29 cellular contexts compared by ENCODE assay signal in the genomic region with DNA sequence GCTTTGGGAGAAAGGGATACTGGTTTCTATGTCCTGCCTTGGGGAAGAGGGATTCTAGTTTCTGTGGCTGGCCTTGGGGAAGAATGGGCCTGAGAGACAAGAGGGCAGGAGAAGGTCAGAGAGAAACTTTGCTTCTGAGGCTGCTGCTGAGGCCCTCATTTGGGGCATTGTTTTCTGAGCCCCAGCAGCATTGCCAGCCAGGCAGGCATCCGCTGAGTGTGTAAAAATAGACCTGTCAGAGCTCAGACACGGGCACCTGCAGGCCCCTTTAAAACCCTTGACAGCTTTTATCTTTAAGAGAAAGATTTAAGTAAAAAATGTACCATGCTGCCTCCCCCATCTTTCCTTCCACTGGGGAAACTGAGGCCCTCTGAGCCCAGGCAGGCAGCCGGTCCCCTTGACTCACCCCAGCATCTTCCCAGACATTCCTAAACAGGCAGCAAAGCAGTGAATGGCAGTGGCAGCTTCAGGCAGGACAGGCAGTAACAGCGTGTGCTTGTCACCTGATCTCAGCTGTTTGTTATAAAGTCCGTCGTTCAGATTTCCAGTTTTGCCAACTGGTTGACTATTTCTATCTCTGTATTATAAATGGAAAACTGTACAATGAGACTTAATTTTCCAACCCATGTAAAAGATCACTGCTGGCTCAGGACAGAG. TPM values are rescaled to one million over a fixed set of nuclear protein-coding genes. Genes with fewer than 3 reads are reported as not detected.
DNase-seq lines count a peak whose midpoint lies in the region; ATAC-seq, FAIRE-seq and TF ChIP-seq lines count a peak whose summit lies in the region.
"Had no signal": no experiment of that assay in that cellular context is flagged by ENCODE, and none has a peak within 500 bp of the region (broad histone marks: within the 10 kb centered on the region; RNA-seq: fewer than 3 reads in every experiment).

No MANE protein-coding gene starts in this region.

- intact Hi-C loops in HepG2 (cut with micrococcal nuclease; ENCODE audit: unreplicated experiment) (loop anchor here (5.0 kb wide), 1 partner anchor 173 kb away; no protein-coding TSS in a partner anchor), aorta (cut with DNase I) (loop anchor here (5.0 kb wide), 1 partner anchor 233 kb away; no protein-coding TSS in a partner anchor)

- no peak overlapping the region for H3K4me3 Mint-ChIP-seq in nephron progenitor cell
- H3K4me3 Mint-ChIP-seq: activated CD4-positive, alpha-beta T cell treated with anti-CD3 and anti-CD28 coated beads, Interleukin-2, amount 10 ng/mL, durations not matched to agents 7 days and 5 days; activated T-cell treated with anti-CD3 and anti-CD28 coated beads, Interleukin-2, amount 50 U/mL, for 72 hours; central memory CD8-positive, alpha-beta T cell; mesothelial cell of epicardium; natural killer cell treated with Interleukin-12 subunit alpha and Interleukin-12 subunit beta and Interleukin-15 and Interleukin-18, amount 100 ng/mL, for 72 hours had no signal

- TF ChIP-seq EP300 in HepG2 (IDR thresholded peaks at IDR 0.05; ENCODE audit: low read depth in 2 of 2, low read length in 2 of 2) (no peak), HepG2 (CRISPR knock-in tag; IDR thresholded peaks at IDR 0.05; ENCODE audit: borderline replicate concordance) (no peak)

- H3K27ac Mint-ChIP-seq in nephron progenitor cell = peak overlapping the region; percentile 30
- H3K27ac Mint-ChIP-seq: activated CD4-positive, alpha-beta T cell treated with anti-CD3 and anti-CD28 coated beads, Interleukin-2, amount 10 ng/mL, durations not matched to agents 7 days and 5 days; activated T-cell treated with anti-CD3 and anti-CD28 coated beads, Interleukin-2, amount 50 U/mL, for 72 hours; mesothelial cell of epicardium; natural killer cell treated with Interleukin-12 subunit alpha and Interleukin-12 subunit beta and Interleukin-15 and Interleukin-18, amount 100 ng/mL, for 72 hours had no signal

- no peak for FAIRE-seq in HepG2 (lab: Jason Lieb, UNC)
- FAIRE-seq: endothelial cell of umbilical vein, H54 had no signal

- POLR2A ChIA-PET in HepG2 (lab: Yijun Ruan, JAX) = no interaction called here

- no peaks in the 10 kb centered on the region for H3K79me2 ChIP-seq in HepG2 (ENCODE audit: insufficient read depth, low read length)
- H3K79me2 ChIP-seq in GM23248 (ENCODE audit: insufficient read depth) = no peaks in the 10 kb centered on the region

- H2AFZ ChIP-seq in HepG2 (ENCODE audit: low read length) = no peak overlapping the region
- H2AFZ ChIP-seq in GM23248 = no peak overlapping the region

- BruUV-seq in HepG2 (replicated peaks; lab: Mats Ljungman, UMichigan) = no TSS peak

- CTCF ChIA-PET in HepG2 (lab: Yijun Ruan, JAX; ENCODE audit: low intra/inter-chr PET ratio, low total read pairs) = interaction anchor here (6.2 kb wide), 1 partner anchor 58 kb away, joined by 109 read pairs; no protein-coding TSS in a partner anchor

- in situ Hi-C loops in HepG2 (cut with HindIII; ENCODE audit: extremely low pct_ligation_motif_present, low pct_unique_long_range_greater_than_20kb) = loop anchor here (5.0 kb wide), 1 partner anchor 58 kb away; no protein-coding TSS in a partner anchor
- in situ Hi-C loops in GM23248 (cut with MboI) = no loop called here

- no peaks in the 10 kb centered on the region for H3K36me3 Mint-ChIP-seq in nephron progenitor cell (ENCODE audit: low read depth)
- H3K36me3 Mint-ChIP-seq: mesothelial cell of epicardium; natural killer cell treated with Interleukin-12 subunit alpha and Interleukin-12 subunit beta and Interleukin-15 and Interleukin-18, amount 100 ng/mL, for 72 hours had no signal

- no peaks in the 10 kb centered on the region for H3K9me2 ChIP-seq in GM23248 (ENCODE audit: insufficient read depth)

- no peaks in the 10 kb centered on the region for H3K9me3 ChIP-seq in liver (ENCODE audit: control insufficient read depth in 4 of 4, low read length in 3 of 4)
- no peaks in the 10 kb centered on the region for H3K9me3 ChIP-seq in HepG2 (ENCODE audit: low read length)
- H3K9me3 ChIP-seq in cardiac muscle cell (ENCODE audit: low read depth) = no peaks in the 10 kb centered on the region
- no peaks in the 10 kb centered on the region for H3K9me3 ChIP-seq in aorta (ENCODE audit: control insufficient read depth, low read length)
- H3K9me3 ChIP-seq in GM23248 (ENCODE audit: low read depth) = no peaks in the 10 kb centered on the region
- H3K9me3 ChIP-seq: BE2C, Caco-2, upper lobe of left lung had no signal

- peaks cover 30% of the 10 kb centered on the region for H3K4me1 Mint-ChIP-seq in nephron progenitor cell
- H3K4me1 Mint-ChIP-seq: activated CD4-positive, alpha-beta T cell treated with anti-CD3 and anti-CD28 coated beads, Interleukin-2, amount 10 ng/mL, durations not matched to agents 7 days and 5 days; central memory CD8-positive, alpha-beta T cell had no signal

- no peaks in the 10 kb centered on the region for H4K20me1 ChIP-seq in HepG2 (ENCODE audit: insufficient read depth, low read length)
- H4K20me1 ChIP-seq in GM23248 (ENCODE audit: insufficient read depth) = no peaks in the 10 kb centered on the region

- no peak for TF ChIP-seq POLR2A in HepG2 (IDR thresholded peaks at IDR 0.05; ENCODE audit: insufficient read depth in 1 of 2, low read depth in 2 of 2, low read length in 2 of 2)

- H3K4me1 ChIP-seq in liver (ENCODE audit: control insufficient read depth in 4 of 4, insufficient read depth in 4 of 4, low read length in 3 of 4) = peaks cover 2 to 39% (median 26%) of the 10 kb centered on the region in 4 donors
- peaks cover 11% of the 10 kb centered on the region for H3K4me1 ChIP-seq in HepG2 (ENCODE audit: insufficient read depth, low read length)
- peaks cover 34% of the 10 kb centered on the region for H3K4me1 ChIP-seq in cardiac muscle cell (ENCODE audit: low read depth)
- no peaks in the 10 kb centered on the region for H3K4me1 ChIP-seq in aorta (ENCODE audit: control insufficient read depth in 1 of 2, insufficient read depth in 2 of 2, low read length in 2 of 2)
- H3K4me1 ChIP-seq in GM23248 (ENCODE audit: insufficient read depth) = no peaks in the 10 kb centered on the region
- H3K4me1 ChIP-seq: BE2C, Caco-2 had no signal

- peak overlapping the region; percentile 82 for H3K27ac ChIP-seq in liver (ENCODE audit: low read depth in 1 of 2, low read length in 2 of 2)
- no peak overlapping the region for H3K27ac ChIP-seq in HepG2 (ENCODE audit: extremely low read length, insufficient read depth, low read length)
- H3K27ac ChIP-seq in cardiac muscle cell = peak overlapping the region; percentile 94
- H3K27ac ChIP-seq in aorta (ENCODE audit: low read depth in 1 of 2, low read length in 2 of 2) = no peak overlapping the region
- H3K27ac ChIP-seq in GM23248 = no peak overlapping the region
- H3K27ac ChIP-seq: skin epidermis, upper lobe of left lung had no signal

- H3K27me3 Mint-ChIP-seq in nephron progenitor cell (ENCODE audit: low read depth, poor library complexity) = peaks cover 31% of the 10 kb centered on the region

- H3K4me2 ChIP-seq in HepG2 (ENCODE audit: low read depth, low read length) (no peak overlapping the region), GM23248 (ENCODE audit: unreplicated experiment) (no peak overlapping the region)

- TF ChIP-seq CTCF in liver (IDR thresholded peaks at IDR 0.05; ENCODE audit: low read depth, low read length, missing input control) = no peak
- no peak for TF ChIP-seq CTCF in HepG2 (CRISPR knock-in tag; IDR thresholded peaks at IDR 0.05)
- no peak for TF ChIP-seq CTCF in cardiac muscle cell (IDR thresholded peaks at IDR 0.05; ENCODE audit: low read depth, low read length)
- no peak for TF ChIP-seq CTCF in nephron progenitor cell (IDR thresholded peaks at IDR 0.05)

- H3K4me3 ChIP-seq in liver (ENCODE audit: low read depth in 1 of 3, low read length in 3 of 3) (no peak overlapping the region), HepG2 (replicated peaks in 1 of 3; ENCODE audit: insufficient read depth in 1 of 3, low read depth in 2 of 3, low read length in 3 of 3) (no peak overlapping the region), cardiac muscle cell (no peak overlapping the region), aorta (ENCODE audit: low read length in 2 of 2) (no peak overlapping the region), GM23248 (no peak overlapping the region)
- H3K4me3 ChIP-seq: skin epidermis, upper lobe of left lung had no signal

- H3F3A ChIP-seq in GM23248 (ENCODE audit: insufficient read depth) = peaks cover 7% of the 10 kb centered on the region; the same call in 1 of the 2 replicates

- H3K9ac ChIP-seq in liver (ENCODE audit: low read depth in 1 of 2, low read length in 2 of 2) = peak overlapping the region in 1 of 2 donors; percentile 30
- no peak overlapping the region for H3K9ac ChIP-seq in HepG2 (ENCODE audit: insufficient read depth, low read depth, low read length)
- H3K9ac ChIP-seq in GM23248 = no peak overlapping the region

- H3K9me3 Mint-ChIP-seq in nephron progenitor cell = no peaks in the 10 kb centered on the region
- H3K9me3 Mint-ChIP-seq: activated CD4-positive, alpha-beta T cell treated with anti-CD3 and anti-CD28 coated beads, Interleukin-2, amount 10 ng/mL, durations not matched to agents 7 days and 5 days; activated T-cell treated with anti-CD3 and anti-CD28 coated beads, Interleukin-2, amount 50 U/mL, for 72 hours; central memory CD8-positive, alpha-beta T cell; mesothelial cell of epicardium; natural killer cell treated with Interleukin-12 subunit alpha and Interleukin-12 subunit beta and Interleukin-15 and Interleukin-18, amount 100 ng/mL, for 72 hours had no signal

- ATAC-seq in HepG2 = no peak
- ATAC-seq in HG03135 (IDR thresholded peaks at IDR 0.05; ENCODE audit: unreplicated experiment) = no peak
- no peak for ATAC-seq in aorta (ENCODE audit: low FRiP score)
- ATAC-seq: activated T-cell treated with anti-CD3 and anti-CD28 coated beads, Interleukin-2, amount 50 U/mL, for 72 hours; left colon; natural killer cell treated with Interleukin-12 subunit alpha and Interleukin-12 subunit beta and Interleukin-15 and Interleukin-18, amount 100 ng/mL, for 72 hours had no signal

- DNase-seq in HepG2 (ENCODE audit: low spot score) (no peak), cardiac muscle cell (ENCODE audit: low read depth in 1 of 2, low spot score in 1 of 2) (peak in 1 of 2 donors; percentile 75), nephron progenitor cell (no peak), aorta (no peak), COLO829 (ENCODE audit: low spot score) (no peak), GM23248 (no peak)
- DNase-seq: activated CD4-positive, alpha-beta T cell treated with anti-CD3 and anti-CD28 coated beads, Interleukin-2, amount 10 ng/mL, durations not matched to agents 7 days and 5 days; activated naive CD4-positive, alpha-beta T cell treated with anti-CD3 and anti-CD28 coated beads, Interleukin-2, amount 50 U/mL, for 16 hours; activated T-cell treated with anti-CD3 and anti-CD28 coated beads, Interleukin-2, amount 50 U/mL, for 72 hours; anterior cingulate cortex; BE2C; Caco-2; Karpas-422; left colon; NCI-H187; NCI-H526; upper lobe of left lung had no signal

- TF ChIP-seq RAD21 in liver (IDR thresholded peaks at IDR 0.05) (no peak), HepG2 (CRISPR knock-in tag; IDR thresholded peaks at IDR 0.05) (no peak)

- H3K36me3 ChIP-seq in liver (ENCODE audit: control insufficient read depth in 4 of 4, insufficient read depth in 3 of 4, low read depth in 1 of 4, low read length in 3 of 4) (peaks cover 0 to 2% (median 0%) of the 10 kb centered on the region in 4 donors), HepG2 (replicated peaks in 1 of 2; ENCODE audit: control insufficient read depth in 1 of 2, insufficient read depth in 2 of 2, low read length in 2 of 2) (no peaks in the 10 kb centered on the region), cardiac muscle cell (no peaks in the 10 kb centered on the region), aorta (ENCODE audit: control insufficient read depth in 1 of 2, insufficient read depth in 2 of 2, low read length in 1 of 2) (no peaks in the 10 kb centered on the region), GM23248 (ENCODE audit: low read depth) (no peaks in the 10 kb centered on the region)
- H3K36me3 ChIP-seq: BE2C had no signal

- H3K27me3 ChIP-seq in liver (ENCODE audit: control insufficient read depth in 4 of 4, insufficient read depth in 4 of 4, low read length in 3 of 4) (no peaks in the 10 kb centered on the region), HepG2 (ENCODE audit: control insufficient read depth in 1 of 2, insufficient read depth in 2 of 2, low read length in 2 of 2) (peaks cover 7 to 51% of the 10 kb centered on the region in 2 experiments; a peak in 3 of 5 replicates), cardiac muscle cell (no peaks in the 10 kb centered on the region), aorta (ENCODE audit: control insufficient read depth in 1 of 2, insufficient read depth in 2 of 2, low read length in 1 of 2) (no peaks in the 10 kb centered on the region), GM23248 (replicated peaks; ENCODE audit: insufficient read depth) (no peaks in the 10 kb centered on the region)
- H3K27me3 ChIP-seq: BE2C, upper lobe of left lung had no signal

- 57% methylated on average over 6 of the region's 6 CpGs for WGBS in liver
- WGBS in HepG2 (ENCODE audit: low lambda C conversion rate) = 28% methylated on average over 6 of the region's 6 CpGs
- 73 to 76% methylated on average over 6 of the region's 6 CpGs for WGBS in aorta, 2 donors
- WGBS in GM23248 (ENCODE audit: low coverage in 1 of 2, low lambda C conversion rate in 2 of 2, missing lambda C conversion rate in 2 of 2), 2 experiments = 79 to 82% methylated on average over 6 of the region's 6 CpGs

RNA-seq across cellular contexts. Expression of a gene that starts 27.6 kb away (rescaled TPM):
- total RNA-seq in liver (10 to 100 TPM in 1 of 2 donors, 1 to 10 TPM in 1; 1.6 to 22.6 TPM), HepG2 (2016; rRNA removed; fragmentation: Illumina TruSeq; extraction: Trizol) (not detected in 2 replicates), cardiac muscle cell (0.11 and 0.27 TPM in 2 replicates), aorta (10 to 100 TPM in 1 of 2 donors, 1 to 10 TPM in 1; 3.4 to 10.1 TPM)
- polyA plus RNA-seq in liver (10 to 100 TPM; 22.1 to 25.9 TPM), HepG2 (2011; rRNA removed) (0.12 and 0.27 TPM in 2 replicates), cardiac muscle cell (1.4 TPM in 1 of 2 replicates, not detected in the other), aorta (1 to 10 TPM; 2.3 to 4.5 TPM), GM23248 (2016; fragmentation: Nextera tagmentation; extraction: Ambion mirVana) (10.8 and 14.9 TPM in 2 replicates)
- not detected in 2 replicates for total RNA-seq in HepG2 (2016; cell fraction: cytosol; rRNA removed; fragmentation: Illumina TruSeq; extraction: Trizol; ENCODE audit: low read depth)
- not detected in 2 replicates for total RNA-seq in HepG2 (2016; cell fraction: insoluble cytoplasmic fraction; rRNA removed; fragmentation: Illumina TruSeq; extraction: Trizol)
- not detected in 2 replicates for total RNA-seq in HepG2 (2016; cell fraction: membrane; rRNA removed; fragmentation: Illumina TruSeq; extraction: Trizol)
- total RNA-seq in HepG2 (2016; cell fraction: nucleus; rRNA removed; fragmentation: Illumina TruSeq; extraction: Trizol) = not detected in 2 replicates
- polyA plus RNA-seq in HepG2 (2011; cell fraction: cytosol; rRNA removed) = 0.10 TPM in 1 of 2 replicates, not detected in the other
- polyA plus RNA-seq in HepG2 (2011; cell fraction: nucleus; rRNA removed) = 0.88 and 1.00 TPM in 2 replicates
- polyA plus RNA-seq in HepG2 (2012) = 0.17 and 0.28 TPM in 2 replicates
- polyA plus RNA-seq in HepG2 (2016; cell fraction: cytosol; fragmentation: Illumina TruSeq; extraction: Trizol; ENCODE audit: low read depth) = not detected in 2 replicates
- polyA plus RNA-seq in HepG2 (2016; cell fraction: insoluble cytoplasmic fraction; fragmentation: Illumina TruSeq; extraction: Trizol; ENCODE audit: low read depth) = not detected in 2 replicates
- not detected in 2 replicates for polyA plus RNA-seq in HepG2 (2016; cell fraction: membrane; fragmentation: Illumina TruSeq; extraction: Trizol; ENCODE audit: low read depth)
- not detected in 2 replicates for polyA plus RNA-seq in HepG2 (2016; cell fraction: nucleus; fragmentation: Illumina TruSeq; extraction: Trizol; ENCODE audit: insufficient read depth, low read depth)
- polyA minus RNA-seq in HepG2 (2011; rRNA and poly(A)+ RNA removed; ENCODE audit: low replicate concordance) = 1.0 TPM in 1 of 2 replicates, not detected in the other
- polyA minus RNA-seq in HepG2 (2011; cell fraction: cytosol; rRNA and poly(A)+ RNA removed) = not detected in 2 replicates
- polyA minus RNA-seq in HepG2 (2011; cell fraction: nucleus; rRNA and poly(A)+ RNA removed) = not detected in 2 replicates
- total RNA-seq in GM23248 (2014; rRNA removed; shearing (Covaris generic)) = 4.7 and 8.1 TPM in 2 replicates
- total RNA-seq: A673; activated CD4-positive, alpha-beta T cell treated with anti-CD3 and anti-CD28 coated beads, Interleukin-2, amount 10 ng/mL, durations not matched to agents 7 days and 5 days; Caco-2; dermis microvascular lymphatic vessel endothelial cell; endothelial cell of umbilical vein; natural killer cell treated with Interleukin-12 subunit alpha and Interleukin-12 subunit beta and Interleukin-15 and Interleukin-18, amount 100 ng/mL, for 72 hours; T-helper 2 cell treated with Interferon-gamma antibody and Interleukin-4, amounts not matched to agents 100 ng/mL and 5 ng/mL, for 36 hours had no signal
- polyA plus RNA-seq: endothelial cell of umbilical vein had no signal

RNA-seq across cellular contexts. Expression of a gene that starts 51.8 kb away (rescaled TPM):
- total RNA-seq in liver = not detected
- not detected for polyA plus RNA-seq in liver
- total RNA-seq in HepG2 (2016; rRNA removed; fragmentation: Illumina TruSeq; extraction: Trizol) = not detected in 2 replicates
- total RNA-seq in HepG2 (2016; cell fraction: cytosol; rRNA removed; fragmentation: Illumina TruSeq; extraction: Trizol; ENCODE audit: low read depth) = not detected in 2 replicates
- total RNA-seq in HepG2 (2016; cell fraction: insoluble cytoplasmic fraction; rRNA removed; fragmentation: Illumina TruSeq; extraction: Trizol) = not detected in 2 replicates
- total RNA-seq in HepG2 (2016; cell fraction: membrane; rRNA removed; fragmentation: Illumina TruSeq; extraction: Trizol) = not detected in 2 replicates
- total RNA-seq in HepG2 (2016; cell fraction: nucleus; rRNA removed; fragmentation: Illumina TruSeq; extraction: Trizol) = not detected in 2 replicates
- polyA plus RNA-seq in HepG2 (2011; rRNA removed) = not detected in 2 replicates
- polyA plus RNA-seq in HepG2 (2011; cell fraction: cytosol; rRNA removed) = not detected in 2 replicates
- polyA plus RNA-seq in HepG2 (2011; cell fraction: nucleus; rRNA removed) = not detected in 2 replicates
- not detected in 2 replicates for polyA plus RNA-seq in HepG2 (2012)
- polyA plus RNA-seq in HepG2 (2016; cell fraction: cytosol; fragmentation: Illumina TruSeq; extraction: Trizol; ENCODE audit: low read depth) = not detected in 2 replicates
- polyA plus RNA-seq in HepG2 (2016; cell fraction: insoluble cytoplasmic fraction; fragmentation: Illumina TruSeq; extraction: Trizol; ENCODE audit: low read depth) = not detected in 2 replicates
- polyA plus RNA-seq in HepG2 (2016; cell fraction: membrane; fragmentation: Illumina TruSeq; extraction: Trizol; ENCODE audit: low read depth) = not detected in 2 replicates
- not detected in 2 replicates for polyA plus RNA-seq in HepG2 (2016; cell fraction: nucleus; fragmentation: Illumina TruSeq; extraction: Trizol; ENCODE audit: insufficient read depth, low read depth)
- polyA minus RNA-seq in HepG2 (2011; rRNA and poly(A)+ RNA removed; ENCODE audit: low replicate concordance) = not detected in 2 replicates
- not detected in 2 replicates for polyA minus RNA-seq in HepG2 (2011; cell fraction: cytosol; rRNA and poly(A)+ RNA removed)
- not detected in 2 replicates for polyA minus RNA-seq in HepG2 (2011; cell fraction: nucleus; rRNA and poly(A)+ RNA removed)
- total RNA-seq in cardiac muscle cell = not detected in 2 replicates
- not detected in 2 replicates for polyA plus RNA-seq in cardiac muscle cell
- not detected for total RNA-seq in aorta
- polyA plus RNA-seq in aorta = not detected
- not detected in 2 replicates for total RNA-seq in GM23248 (2014; rRNA removed; shearing (Covaris generic))
- polyA plus RNA-seq in GM23248 (2016; fragmentation: Nextera tagmentation; extraction: Ambion mirVana) = not detected in 2 replicates
- total RNA-seq: A673; activated CD4-positive, alpha-beta T cell treated with anti-CD3 and anti-CD28 coated beads, Interleukin-2, amount 10 ng/mL, durations not matched to agents 7 days and 5 days; activated T-cell treated with anti-CD3 and anti-CD28 coated beads, Interleukin-2, amount 50 U/mL, for 72 hours; Caco-2; dermis microvascular lymphatic vessel endothelial cell; endothelial cell of umbilical vein; left colon; mesothelial cell of epicardium; natural killer cell treated with Interleukin-12 subunit alpha and Interleukin-12 subunit beta and Interleukin-15 and Interleukin-18, amount 100 ng/mL, for 72 hours; posterior vena cava; T-helper 2 cell treated with Interferon-gamma antibody and Interleukin-4, amounts not matched to agents 100 ng/mL and 5 ng/mL, for 36 hours; upper lobe of left lung had no signal
- polyA plus RNA-seq: endothelial cell of umbilical vein had no signal

Comparison
In these comparisons a context has a peak if more than half of its experiments do, and no peak if none do; other contexts are left out.
1. H3K27ac ChIP-seq: peak in liver (2 of 2) and cardiac muscle cell (single experiment); none in HepG2 (single experiment), aorta (0 of 2) and GM23248 (single experiment).